12 cellular contexts compared by ENCODE assay signal in the genomic region with DNA sequence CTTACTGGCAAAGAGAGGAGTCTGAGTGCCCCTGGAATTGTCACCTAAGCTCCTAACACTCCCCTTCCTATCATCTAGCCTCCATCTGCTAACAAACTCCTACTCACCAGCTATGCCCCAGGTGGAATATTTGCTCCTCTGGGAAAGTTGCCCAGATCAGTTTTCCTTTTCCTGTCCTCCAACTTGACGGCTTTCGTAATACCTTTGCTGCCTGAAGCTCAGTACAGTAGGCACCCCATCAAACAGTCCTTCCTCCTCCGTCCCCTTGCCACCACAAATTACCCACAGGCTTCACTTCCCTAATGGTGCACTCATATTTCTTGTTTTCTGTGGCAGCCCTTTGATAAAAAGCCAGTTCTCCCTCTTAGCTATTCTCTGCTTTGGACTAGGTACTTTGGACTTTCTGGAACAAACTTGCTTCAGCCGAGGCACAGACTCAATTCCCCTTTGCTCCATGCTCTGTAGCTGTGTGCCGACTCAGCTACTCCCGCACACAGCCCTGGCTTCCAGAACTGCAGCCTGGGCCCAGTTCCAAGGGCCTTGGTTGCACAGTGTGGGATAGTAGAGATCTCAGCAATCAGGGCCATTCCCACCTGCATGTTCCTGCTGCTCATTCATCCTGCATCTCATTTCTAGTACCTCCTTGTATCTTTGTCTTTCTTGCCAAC.
DNase-seq lines count a peak whose midpoint lies in the region; ATAC-seq, FAIRE-seq and TF ChIP-seq lines count a peak whose summit lies in the region.
"Had no signal": no experiment of that assay in that cellular context is flagged by ENCODE, and none has a peak within 500 bp of the region (broad histone marks: within the 10 kb centered on the region; RNA-seq: fewer than 3 reads in every experiment).

No MANE protein-coding gene starts in this region.

- intact Hi-C loops in heart left ventricle (cut with DNase I), result no loop called here
- intact Hi-C loops in IMR-90 (cut with micrococcal nuclease), result no loop called here
- intact Hi-C loops in upper lobe of right lung (cut with DNase I), result no loop called here
- intact Hi-C loops in CD4-positive, alpha-beta memory T cell (cut with micrococcal nuclease), result no loop called here
- intact Hi-C loops in vagina (cut with DNase I), result no loop called here

- H3K4me3 Mint-ChIP-seq in CD4-positive, alpha-beta memory T cell, result peak overlapping the region in 1 of 8 donors; percentile 2

- no peaks in the 10 kb centered on the region for H3K27me3 Mint-ChIP-seq in CD4-positive, alpha-beta memory T cell

- H3K4me1 Mint-ChIP-seq in CD4-positive, alpha-beta memory T cell, result peaks cover 9 to 32% (median 19%) of the 10 kb centered on the region in 4 donors

- no peak overlapping the region for H3K56ac ChIP-seq in IMR-90 (ENCODE audit: extremely low read depth, insufficient read depth, low read length)

- no peak overlapping the region for H3K4me3 ChIP-seq in heart left ventricle
- H3K4me3 ChIP-seq in right atrium auricular region, result no peak overlapping the region
- H3K4me3 ChIP-seq in IMR-90 (ENCODE audit: insufficient read depth, low read depth, low read length), result no peak overlapping the region
- H3K4me3 ChIP-seq in bronchial epithelial cell (ENCODE audit: low read depth, low read length), result no peak overlapping the region
- H3K4me3 ChIP-seq in upper lobe of right lung, result no peak overlapping the region
- H3K4me3 ChIP-seq in CD4-positive, alpha-beta memory T cell (ENCODE audit: low read length in 2 of 2), result no peak overlapping the region
- no peak overlapping the region for H3K4me3 ChIP-seq in vagina
- H3K4me3 ChIP-seq: skin epidermis had no signal

- no peak for TF ChIP-seq RAD21 in IMR-90 (IDR thresholded peaks at IDR 0.05; ENCODE audit: low read length)

- peaks cover 0 to 11% (median 0%) of the 10 kb centered on the region in 9 donors for H3K27me3 ChIP-seq in heart left ventricle
- H3K27me3 ChIP-seq in right atrium auricular region, result no peaks in the 10 kb centered on the region
- H3K27me3 ChIP-seq in IMR-90 (ENCODE audit: control insufficient read depth, insufficient read depth, low read length), result peaks cover 16% of the 10 kb centered on the region
- H3K27me3 ChIP-seq in bronchial epithelial cell (ENCODE audit: control insufficient read depth, insufficient read depth, low read length), result no peaks in the 10 kb centered on the region
- no peaks in the 10 kb centered on the region for H3K27me3 ChIP-seq in upper lobe of right lung
- no peaks in the 10 kb centered on the region for H3K27me3 ChIP-seq in CD4-positive, alpha-beta memory T cell (ENCODE audit: insufficient read depth, low read length)
- H3K27me3 ChIP-seq in vagina, result no peaks in the 10 kb centered on the region
- H3K27me3 ChIP-seq: BE2C had no signal

- no peak overlapping the region for H4K5ac ChIP-seq in IMR-90 (ENCODE audit: low read depth, low read length)

- ATAC-seq in heart left ventricle (peak in 3 of 4 donors; percentile 30 to 56 (median 54)), IMR-90 (ENCODE audit: low read depth) (no peak), upper lobe of right lung (peak; percentile 68)

- no peak overlapping the region for H2AFZ ChIP-seq in IMR-90 (replicated peaks; ENCODE audit: low read length, poor library complexity)

- no peak overlapping the region for H3K27ac ChIP-seq in heart left ventricle
- no peak overlapping the region for H3K27ac ChIP-seq in right atrium auricular region
- no peak overlapping the region for H3K27ac ChIP-seq in IMR-90 (ENCODE audit: insufficient read depth, low read length)
- no peak overlapping the region for H3K27ac ChIP-seq in upper lobe of right lung
- no peak overlapping the region for H3K27ac ChIP-seq in CD4-positive, alpha-beta memory T cell (ENCODE audit: low read depth, low read length)
- H3K27ac ChIP-seq in vagina, result no peak overlapping the region

- no peaks in the 10 kb centered on the region for H3K79me1 ChIP-seq in IMR-90 (ENCODE audit: low read depth in 1 of 2, low read length in 2 of 2)

- DNase-seq in heart left ventricle (no peak), right atrium auricular region (ENCODE audit: low spot score) (no peak), IMR-90 (no peak), bronchial epithelial cell (ENCODE audit: low read depth) (peak; percentile 10), upper lobe of right lung (no peak), vagina (ENCODE audit: extremely low spot score in 2 of 2) (no peak), DMS53 (lab: John Stamatoyannopoulos, UW) (no peak)
- DNase-seq in CD4-positive, alpha-beta memory T cell, result no peak
- DNase-seq: BE2C, dermis blood vessel endothelial cell had no signal

- no peak overlapping the region for H2AK5ac ChIP-seq in IMR-90 (ENCODE audit: low read depth, low read length)

- H2BK120ac ChIP-seq in IMR-90 (ENCODE audit: low read depth, low read length), result no peak overlapping the region

- no peak overlapping the region for H3K9ac ChIP-seq in IMR-90 (ENCODE audit: low read depth, low read length)

- H2BK15ac ChIP-seq in IMR-90 (ENCODE audit: low read depth, low read length), result no peak overlapping the region

- no peak overlapping the region for H3K4ac ChIP-seq in IMR-90 (ENCODE audit: low read depth, low read length)

- H3K23ac ChIP-seq in IMR-90 (ENCODE audit: low read depth, low read length), result no peak overlapping the region

- in situ Hi-C loops in IMR-90 (cut with MboI; ENCODE audit: low sequenced_read_pairs), result no loop called here

- CTCF ChIA-PET in IMR-90 (lab: Yijun Ruan, JAX), result no interaction called here
- CTCF ChIA-PET in CD4-positive, alpha-beta memory T cell (lab: Charles Lee; ENCODE audit: partially characterized antibody), result interaction anchor here (0.8 to 1.5 kb wide), 2 partner anchors 9 to 16 kb away, joined by 3 read pairs; no protein-coding TSS in a partner anchor

- no peaks in the 10 kb centered on the region for H3K9me3 Mint-ChIP-seq in CD4-positive, alpha-beta memory T cell
- H3K9me3 Mint-ChIP-seq: immature natural killer cell had no signal

- no peaks in the 10 kb centered on the region for H4K20me1 ChIP-seq in IMR-90 (ENCODE audit: insufficient read depth, low read length)

- WGBS in heart left ventricle, 4 donors, result 59 to 66% (median 62%) methylated on average over 6 of the region's 6 CpGs
- WGBS in IMR-90 (ENCODE audit: extremely low coverage in 2 of 2, insufficient read length in 1 of 2), 2 experiments, result 30% methylated on average over 2 of the region's 6 CpGs; no CpG with 5 or more reads in 1 of the 2 experiments

- H3K14ac ChIP-seq in IMR-90 (replicated peaks; ENCODE audit: low read depth, low read length), result no peak overlapping the region

- no TSS peak for BruUV-seq in IMR-90 (replicated peaks; lab: Mats Ljungman, UMichigan)

- dilution Hi-C loops in IMR-90 (cut with HindIII; ENCODE audit: low sequenced_read_pairs, unreplicated experiment), result no loop called here

- peak; percentile 77 for FAIRE-seq in bronchial epithelial cell (lab: Jason Lieb, UNC)

- no peaks in the 10 kb centered on the region for H3K9me1 ChIP-seq in IMR-90 (ENCODE audit: insufficient read depth, low read length)

- TF ChIP-seq CTCF in heart left ventricle (IDR thresholded peaks at IDR 0.05) (no peak), right atrium auricular region (IDR thresholded peaks at IDR 0.05) (no peak), IMR-90 (conservative IDR thresholded peaks at IDR 0.05; ENCODE audit: low read depth, low read length) (no peak), bronchial epithelial cell (IDR thresholded peaks at IDR 0.05; ENCODE audit: insufficient read depth, low read length, severe bottlenecking) (no peak), upper lobe of right lung (IDR thresholded peaks at IDR 0.05) (no peak), vagina (IDR thresholded peaks at IDR 0.05) (no peak)

- no peak overlapping the region for H3K18ac ChIP-seq in IMR-90 (ENCODE audit: low read depth, low read length)

- H2BK5ac ChIP-seq in IMR-90 (ENCODE audit: low read depth, low read length, poor library complexity, severe bottlenecking), result no peak overlapping the region

- no peak overlapping the region for H4K91ac ChIP-seq in IMR-90 (ENCODE audit: insufficient read depth, low read depth, low read length)

- H2AK9ac ChIP-seq in IMR-90 (replicated peaks; ENCODE audit: low read depth, low read length, poor library complexity), result peak overlapping the region; percentile 50

- H3K27ac Mint-ChIP-seq in CD4-positive, alpha-beta memory T cell, result peak overlapping the region in 2 of 7 donors; percentile 10 to 48

- no peak overlapping the region for H2BK20ac ChIP-seq in IMR-90 (ENCODE audit: low read depth, low read length)

- H3K9me3 ChIP-seq in heart left ventricle, result no peaks in the 10 kb centered on the region
- no peaks in the 10 kb centered on the region for H3K9me3 ChIP-seq in right atrium auricular region
- H3K9me3 ChIP-seq in IMR-90 (ENCODE audit: control insufficient read depth, insufficient read depth, low read length), result no peaks in the 10 kb centered on the region
- no peaks in the 10 kb centered on the region for H3K9me3 ChIP-seq in upper lobe of right lung
- no peaks in the 10 kb centered on the region for H3K9me3 ChIP-seq in CD4-positive, alpha-beta memory T cell (ENCODE audit: control insufficient read depth in 1 of 2, low read length in 2 of 2)
- no peaks in the 10 kb centered on the region for H3K9me3 ChIP-seq in vagina
- H3K9me3 ChIP-seq: BE2C had no signal

- no peak overlapping the region for H4K8ac ChIP-seq in IMR-90 (ENCODE audit: low read depth in 2 of 2, low read length in 2 of 2)

- no peak overlapping the region for H3K4me2 ChIP-seq in IMR-90 (ENCODE audit: low read depth, low read length)

- peaks cover 0 to 18% (median 0%) of the 10 kb centered on the region in 12 donors for H3K4me1 ChIP-seq in heart left ventricle
- peaks cover 0 to 5% of the 10 kb centered on the region in 2 donors for H3K4me1 ChIP-seq in right atrium auricular region
- no peaks in the 10 kb centered on the region for H3K4me1 ChIP-seq in IMR-90 (ENCODE audit: control insufficient read depth, insufficient read depth, low read length)
- H3K4me1 ChIP-seq in upper lobe of right lung, result peaks cover 6% of the 10 kb centered on the region
- H3K4me1 ChIP-seq in CD4-positive, alpha-beta memory T cell (ENCODE audit: insufficient read depth, low read length), result peaks cover 21% of the 10 kb centered on the region
- H3K4me1 ChIP-seq in vagina, result no peaks in the 10 kb centered on the region
- H3K4me1 ChIP-seq: BE2C had no signal

- no peaks in the 10 kb centered on the region for H3K36me3 ChIP-seq in heart left ventricle
- H3K36me3 ChIP-seq in right atrium auricular region, result no peaks in the 10 kb centered on the region
- no peaks in the 10 kb centered on the region for H3K36me3 ChIP-seq in IMR-90 (ENCODE audit: control insufficient read depth, insufficient read depth, low read length)
- no peaks in the 10 kb centered on the region for H3K36me3 ChIP-seq in bronchial epithelial cell (ENCODE audit: control insufficient read depth, insufficient read depth, low read length)
- no peaks in the 10 kb centered on the region for H3K36me3 ChIP-seq in upper lobe of right lung
- no peaks in the 10 kb centered on the region for H3K36me3 ChIP-seq in CD4-positive, alpha-beta memory T cell (ENCODE audit: insufficient read depth, low read length)
- H3K36me3 ChIP-seq in vagina, result no peaks in the 10 kb centered on the region
- H3K36me3 ChIP-seq: BE2C had no signal

- no peaks in the 10 kb centered on the region for H3K36me3 Mint-ChIP-seq in CD4-positive, alpha-beta memory T cell
- H3K36me3 Mint-ChIP-seq: immature natural killer cell had no signal

- POLR2A ChIA-PET in IMR-90 (lab: Charles Lee; ENCODE audit: unreplicated experiment), result no interaction called here
- POLR2A ChIA-PET in CD4-positive, alpha-beta memory T cell (lab: Charles Lee; ENCODE audit: partially characterized antibody), result no interaction called here

- TF ChIP-seq POLR2A in heart left ventricle (IDR thresholded peaks at IDR 0.05) (no peak), IMR-90 (IDR thresholded peaks at IDR 0.05; ENCODE audit: low read depth, low read length) (no peak), vagina (IDR thresholded peaks at IDR 0.05) (no peak)
